Comparison of ENCODE assay signal across 15 cellular contexts in the genomic region with DNA sequence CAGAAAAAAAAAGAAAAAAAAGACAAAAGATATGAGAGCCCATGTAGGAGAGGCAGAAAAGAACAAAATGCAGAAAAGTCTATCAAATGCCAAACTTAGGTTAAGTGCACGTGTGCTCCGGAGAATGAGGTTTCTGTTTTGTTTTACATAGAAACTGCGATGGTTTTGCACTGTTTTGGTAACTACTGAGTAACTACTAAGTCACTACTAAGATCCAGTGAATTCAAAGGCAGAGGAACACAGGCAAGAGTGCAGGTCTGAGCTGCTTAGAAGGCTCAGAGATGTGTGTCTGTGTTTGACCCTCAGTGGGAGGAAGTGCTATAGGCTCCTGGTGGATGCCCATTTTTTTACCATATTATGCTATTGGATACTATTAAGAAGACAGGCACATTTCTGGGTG.
DNase-seq lines count a peak whose midpoint lies in the region; ATAC-seq and TF ChIP-seq lines count a peak whose summit lies in the region.
"Had no signal": no experiment of that assay in that cellular context is flagged by ENCODE, and none has a peak within 500 bp of the region (broad histone marks: within the 10 kb centered on the region; RNA-seq: fewer than 3 reads in every experiment).

No MANE protein-coding gene starts in this region.

- H3K9me3 ChIP-seq in smooth muscle cell (replicated peaks; ENCODE audit: low read depth): no peaks in the 10 kb centered on the region
- H3K9me3 ChIP-seq: heart left ventricle, Peyer's patch, tibial artery had no signal

- peak; percentile 46 for ATAC-seq in SK-N-SH treated with all-trans-retinoic acid at 6 μM for 48 hours
- ATAC-seq in effector memory CD8-positive, alpha-beta T cell (replicated peaks): no peak

- H3K27ac ChIP-seq in smooth muscle cell (ENCODE audit: low read depth) (peak overlapping the region; percentile 75), dorsolateral prefrontal cortex (peak overlapping the region in 3 of 59 donors; percentile 14 to 29 (median 17))
- H3K27ac ChIP-seq: Peyer's patch, tibial artery had no signal

- DNase-seq in HFFc6 (no peak), fibroblast of villous mesenchyme (ENCODE audit: low read depth) (peak; percentile 28), smooth muscle cell (lab: John Stamatoyannopoulos, UW; ENCODE audit: unreplicated experiment) (no peak), posterior cingulate gyrus (no peak), dorsolateral prefrontal cortex (no peak)
- DNase-seq in effector memory CD8-positive, alpha-beta T cell: no peak
- DNase-seq in activated T-helper 2 cell treated with anti-CD3 and anti-CD28 coated beads, Interferon-gamma antibody, Interleukin-2, Interleukin-4, amounts not matched to agents 10 μg/mL and 5 μg/mL and 100 μg/mL, durations not matched to agents 14 hours and 24 hours and 36 hours (ENCODE audit: low spot score): no peak
- DNase-seq: activated CD8-positive, alpha-beta memory T cell treated with anti-CD3 and anti-CD28 coated beads for 24 hours had no signal

- H3K27me3 ChIP-seq in smooth muscle cell (ENCODE audit: low read depth): no peaks in the 10 kb centered on the region
- no peaks in the 10 kb centered on the region for H3K27me3 ChIP-seq in dorsolateral prefrontal cortex
- H3K27me3 ChIP-seq: heart left ventricle, Peyer's patch, tibial artery had no signal

- H3F3A ChIP-seq in smooth muscle cell (ENCODE audit: low read depth): peaks cover 10% of the 10 kb centered on the region

- peaks cover 16% of the 10 kb centered on the region for H3K36me3 Mint-ChIP-seq in HFFc6 (ENCODE audit: low read depth)
- no peaks in the 10 kb centered on the region for H3K36me3 Mint-ChIP-seq in effector memory CD8-positive, alpha-beta T cell (ENCODE audit: insufficient read depth)
- H3K36me3 Mint-ChIP-seq in activated T-helper 2 cell treated with anti-CD3 and anti-CD28 coated beads, Interferon-gamma antibody, Interleukin-2, Interleukin-4, amounts not matched to agents 10 μg/mL and 5 μg/mL and 100 μg/mL, durations not matched to agents 14 hours and 24 hours and 36 hours (ENCODE audit: low read depth): no peaks in the 10 kb centered on the region
- H3K36me3 Mint-ChIP-seq: activated naive CD8-positive, alpha-beta T cell; memory B cell had no signal

- no peak overlapping the region for H2AFZ ChIP-seq in smooth muscle cell (ENCODE audit: low read depth)

- H3K27me3 Mint-ChIP-seq in HFFc6 (ENCODE audit: insufficient read depth): no peaks in the 10 kb centered on the region
- no peaks in the 10 kb centered on the region for H3K27me3 Mint-ChIP-seq in effector memory CD8-positive, alpha-beta T cell
- H3K27me3 Mint-ChIP-seq in activated T-helper 2 cell treated with anti-CD3 and anti-CD28 coated beads, Interferon-gamma antibody, Interleukin-2, Interleukin-4, amounts not matched to agents 10 μg/mL and 5 μg/mL and 100 μg/mL, durations not matched to agents 14 hours and 24 hours and 36 hours (ENCODE audit: low read depth): no peaks in the 10 kb centered on the region
- H3K27me3 Mint-ChIP-seq: activated naive CD8-positive, alpha-beta T cell; dendritic cell treated with granulocyte-macrophage colony-stimulating factor and Interleukin-4, amounts not matched to agents 40 ng/mL and 50 ng/mL, for 4 days; memory B cell had no signal

- no peaks in the 10 kb centered on the region for H3K36me3 ChIP-seq in smooth muscle cell (ENCODE audit: low read depth)
- H3K36me3 ChIP-seq: heart left ventricle, Peyer's patch, tibial artery had no signal

- H3K9ac ChIP-seq in smooth muscle cell (ENCODE audit: low read depth): no peak overlapping the region

- peaks cover 52% of the 10 kb centered on the region for H3K4me1 ChIP-seq in smooth muscle cell (ENCODE audit: low read depth)

- peaks cover 91% of the 10 kb centered on the region for H3K4me1 Mint-ChIP-seq in HFFc6 (ENCODE audit: low read depth)
- no peaks in the 10 kb centered on the region for H3K4me1 Mint-ChIP-seq in effector memory CD8-positive, alpha-beta T cell (ENCODE audit: low read depth in 2 of 2)
- no peaks in the 10 kb centered on the region for H3K4me1 Mint-ChIP-seq in activated T-helper 2 cell treated with anti-CD3 and anti-CD28 coated beads, Interferon-gamma antibody, Interleukin-2, Interleukin-4, amounts not matched to agents 10 μg/mL and 5 μg/mL and 100 μg/mL, durations not matched to agents 14 hours and 24 hours and 36 hours (ENCODE audit: low read depth)
- H3K4me1 Mint-ChIP-seq: memory B cell had no signal

- H3K4me3 ChIP-seq in fibroblast of villous mesenchyme (ENCODE audit: low read depth, low read length) (no peak overlapping the region), smooth muscle cell (no peak overlapping the region), dorsolateral prefrontal cortex (no peak overlapping the region)
- H3K4me3 ChIP-seq: Peyer's patch, tibial artery had no signal

- H3K79me2 ChIP-seq in smooth muscle cell (ENCODE audit: low read depth): no peaks in the 10 kb centered on the region

- H3K27ac Mint-ChIP-seq in HFFc6: peak overlapping the region; percentile 79
- no peak overlapping the region for H3K27ac Mint-ChIP-seq in effector memory CD8-positive, alpha-beta T cell
- no peak overlapping the region for H3K27ac Mint-ChIP-seq in activated T-helper 2 cell treated with anti-CD3 and anti-CD28 coated beads, Interferon-gamma antibody, Interleukin-2, Interleukin-4, amounts not matched to agents 10 μg/mL and 5 μg/mL and 100 μg/mL, durations not matched to agents 14 hours and 24 hours and 36 hours
- H3K27ac Mint-ChIP-seq: activated naive CD8-positive, alpha-beta T cell; dendritic cell treated with granulocyte-macrophage colony-stimulating factor and Interleukin-4, amounts not matched to agents 40 ng/mL and 50 ng/mL, for 4 days; memory B cell had no signal

- WGBS in smooth muscle cell (ENCODE audit: low lambda C conversion rate): 72% methylated on average over 3 of the region's 3 CpGs

- no peaks in the 10 kb centered on the region for H3K9me3 Mint-ChIP-seq in HFFc6
- peaks cover 0 to 1% of the 10 kb centered on the region in 2 donors for H3K9me3 Mint-ChIP-seq in effector memory CD8-positive, alpha-beta T cell
- H3K9me3 Mint-ChIP-seq in activated T-helper 2 cell treated with anti-CD3 and anti-CD28 coated beads, Interferon-gamma antibody, Interleukin-2, Interleukin-4, amounts not matched to agents 10 μg/mL and 5 μg/mL and 100 μg/mL, durations not matched to agents 14 hours and 24 hours and 36 hours: no peaks in the 10 kb centered on the region
- H3K9me3 Mint-ChIP-seq: dendritic cell treated with granulocyte-macrophage colony-stimulating factor and Interleukin-4, amounts not matched to agents 40 ng/mL and 50 ng/mL, for 4 days; memory B cell had no signal

- peak overlapping the region; percentile 68 for H3K4me3 Mint-ChIP-seq in HFFc6
- no peak overlapping the region for H3K4me3 Mint-ChIP-seq in effector memory CD8-positive, alpha-beta T cell
- no peak overlapping the region for H3K4me3 Mint-ChIP-seq in activated T-helper 2 cell treated with anti-CD3 and anti-CD28 coated beads, Interferon-gamma antibody, Interleukin-2, Interleukin-4, amounts not matched to agents 10 μg/mL and 5 μg/mL and 100 μg/mL, durations not matched to agents 14 hours and 24 hours and 36 hours (ENCODE audit: low read depth)
- H3K4me3 Mint-ChIP-seq: activated naive CD8-positive, alpha-beta T cell; dendritic cell treated with granulocyte-macrophage colony-stimulating factor and Interleukin-4, amounts not matched to agents 40 ng/mL and 50 ng/mL, for 4 days; memory B cell had no signal

- intact Hi-C loops in posterior cingulate gyrus (cut with DNase I): no loop called here
- intact Hi-C loops in activated T-helper 2 cell treated with anti-CD3 and anti-CD28 coated beads, Interferon-gamma antibody, Interleukin-2, Interleukin-4, amounts not matched to agents 10 μg/mL and 5 μg/mL and 100 μg/mL, durations not matched to agents 14 hours and 24 hours and 36 hours (cut with micrococcal nuclease): no loop called here
- intact Hi-C loops in dorsolateral prefrontal cortex (cut with DNase I): no loop called here

- TF ChIP-seq CTCF in HFFc6 (IDR thresholded peaks at IDR 0.05): no peak
- TF ChIP-seq CTCF in fibroblast of villous mesenchyme (IDR thresholded peaks at IDR 0.05; ENCODE audit: insufficient read depth, low read depth, low read length): no peak
- no peak for TF ChIP-seq CTCF in smooth muscle cell (IDR thresholded peaks at IDR 0.05; ENCODE audit: borderline replicate concordance, insufficient read depth, poor library complexity, severe bottlenecking)
- TF ChIP-seq CTCF in dorsolateral prefrontal cortex (IDR thresholded peaks at IDR 0.05 in 54 of 56, conservative IDR thresholded peaks at IDR 0.05 in 2 of 56; ENCODE audit: low read depth in 1 of 56, partially characterized antibody in 56 of 56): no peak

- peak overlapping the region; percentile 59 for H3K4me2 ChIP-seq in smooth muscle cell

- H4K20me1 ChIP-seq in smooth muscle cell (ENCODE audit: low read depth): no peaks in the 10 kb centered on the region

TF ChIP-seq in SK-N-SH treated with all-trans-retinoic acid at 6 μM for 48 hours, 23 proteins besides CTCF, POLR2A, EP300 and RAD21 (continues in another document):
- TF ChIP-seq BACH2 (CRISPR knock-in tag; IDR thresholded peaks at IDR 0.05; ENCODE audit: borderline replicate concordance) (no peak), ARNTL (CRISPR knock-in tag; IDR thresholded peaks at IDR 0.05; ENCODE audit: borderline replicate concordance, low read depth) (no peak)
- TF ChIP-seq, protein P1, sequence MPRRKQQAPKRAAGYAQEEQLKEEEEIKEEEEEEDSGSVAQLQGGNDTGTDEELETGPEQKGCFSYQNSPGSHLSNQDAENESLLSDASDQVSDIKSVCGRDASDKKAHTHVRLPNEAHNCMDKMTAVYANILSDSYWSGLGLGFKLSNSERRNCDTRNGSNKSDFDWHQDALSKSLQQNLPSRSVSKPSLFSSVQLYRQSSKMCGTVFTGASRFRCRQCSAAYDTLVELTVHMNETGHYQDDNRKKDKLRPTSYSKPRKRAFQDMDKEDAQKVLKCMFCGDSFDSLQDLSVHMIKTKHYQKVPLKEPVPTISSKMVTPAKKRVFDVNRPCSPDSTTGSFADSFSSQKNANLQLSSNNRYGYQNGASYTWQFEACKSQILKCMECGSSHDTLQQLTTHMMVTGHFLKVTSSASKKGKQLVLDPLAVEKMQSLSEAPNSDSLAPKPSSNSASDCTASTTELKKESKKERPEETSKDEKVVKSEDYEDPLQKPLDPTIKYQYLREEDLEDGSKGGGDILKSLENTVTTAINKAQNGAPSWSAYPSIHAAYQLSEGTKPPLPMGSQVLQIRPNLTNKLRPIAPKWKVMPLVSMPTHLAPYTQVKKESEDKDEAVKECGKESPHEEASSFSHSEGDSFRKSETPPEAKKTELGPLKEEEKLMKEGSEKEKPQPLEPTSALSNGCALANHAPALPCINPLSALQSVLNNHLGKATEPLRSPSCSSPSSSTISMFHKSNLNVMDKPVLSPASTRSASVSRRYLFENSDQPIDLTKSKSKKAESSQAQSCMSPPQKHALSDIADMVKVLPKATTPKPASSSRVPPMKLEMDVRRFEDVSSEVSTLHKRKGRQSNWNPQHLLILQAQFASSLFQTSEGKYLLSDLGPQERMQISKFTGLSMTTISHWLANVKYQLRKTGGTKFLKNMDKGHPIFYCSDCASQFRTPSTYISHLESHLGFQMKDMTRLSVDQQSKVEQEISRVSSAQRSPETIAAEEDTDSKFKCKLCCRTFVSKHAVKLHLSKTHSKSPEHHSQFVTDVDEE (CRISPR knock-in tag; IDR thresholded peaks at IDR 0.05): no peak
